In genomic region chr17:44636562-44636961, GRCh38 we compare ENCODE assay signal across 7 cellular contexts. TPM values are rescaled to one million over a fixed set of nuclear protein-coding genes. Genes with fewer than 3 reads are reported as not detected.
DNase-seq lines count a peak whose midpoint lies in the region; ATAC-seq and TF ChIP-seq lines count a peak whose summit lies in the region.

No MANE protein-coding gene starts in this region.

- no peaks in the 10 kb centered on the region for H3K9me3 Mint-ChIP-seq in chondrocyte (ENCODE audit: low read depth)
- H3K9me3 Mint-ChIP-seq in CD8-positive, alpha-beta memory T cell: no peaks in the 10 kb centered on the region

- CTCF ChIA-PET in CD8-positive, alpha-beta memory T cell (lab: Charles Lee): interaction anchor here (0.7 kb wide), 1 partner anchor 103 kb away, joined by 4 read pairs; no protein-coding TSS in a partner anchor

- peaks cover 3% of the 10 kb centered on the region for H3K4me1 Mint-ChIP-seq in chondrocyte (ENCODE audit: low read depth)
- H3K4me1 Mint-ChIP-seq in CD8-positive, alpha-beta memory T cell: no peaks in the 10 kb centered on the region

- H3K36me3 Mint-ChIP-seq in chondrocyte (ENCODE audit: low read depth): no peaks in the 10 kb centered on the region
- no peaks in the 10 kb centered on the region for H3K36me3 Mint-ChIP-seq in CD8-positive, alpha-beta memory T cell

- no peaks in the 10 kb centered on the region for H3K36me3 ChIP-seq in GM23248 (ENCODE audit: low read depth)
- H3K36me3 ChIP-seq in CD8-positive, alpha-beta memory T cell (ENCODE audit: insufficient read depth, low read length): no peaks in the 10 kb centered on the region

- no peak overlapping the region for H3K4me2 ChIP-seq in GM23248 (ENCODE audit: unreplicated experiment)

- H3K27ac Mint-ChIP-seq in chondrocyte (ENCODE audit: unreplicated experiment): no peak overlapping the region
- H3K27ac Mint-ChIP-seq in CD8-positive, alpha-beta memory T cell: no peak overlapping the region

- DNase-seq in GM23248 (peak; percentile 75), NCI-H226 (peak; percentile 32), chondrocyte (ENCODE audit: low spot score) (no peak), middle frontal gyrus (ENCODE audit: extremely low spot score, low spot score) (peak; percentile 15)
- no peak for DNase-seq in CD8-positive, alpha-beta memory T cell
- no peak for DNase-seq in stimulated activated CD4-positive, alpha-beta T cell treated with anti-CD3 and anti-CD28 coated beads, Interleukin-15, amount 100 ng/mL, for 24 hours

- no peaks in the 10 kb centered on the region for H3K27me3 ChIP-seq in GM23248 (replicated peaks; ENCODE audit: insufficient read depth)
- H3K27me3 ChIP-seq in CD8-positive, alpha-beta memory T cell (ENCODE audit: insufficient read depth, low read length, poor library complexity, severe bottlenecking): no peaks in the 10 kb centered on the region

- no peaks in the 10 kb centered on the region for H3K79me2 ChIP-seq in GM23248 (ENCODE audit: insufficient read depth)

- TF ChIP-seq CTCF in chondrocyte (IDR thresholded peaks at IDR 0.05): peak; percentile 95

- no peak for ATAC-seq in GM21447 (IDR thresholded peaks at IDR 0.05; ENCODE audit: unreplicated experiment)

- H3F3A ChIP-seq in GM23248 (ENCODE audit: insufficient read depth): no peaks in the 10 kb centered on the region

- no peaks in the 10 kb centered on the region for H3K9me2 ChIP-seq in GM23248 (ENCODE audit: insufficient read depth)

- H3K9ac ChIP-seq in GM23248: no peak overlapping the region

- no peak overlapping the region for H2AFZ ChIP-seq in GM23248

- in situ Hi-C loops in GM23248 (cut with MboI): loop anchor here (10.0 to 25.0 kb wide), 2 partner anchors 102 to 424 kb away; partner anchors contain the start of gene UBTF

- H3K27ac ChIP-seq in GM23248: no peak overlapping the region
- H3K27ac ChIP-seq in CD8-positive, alpha-beta memory T cell (ENCODE audit: low read depth, low read length): no peak overlapping the region

- no peak overlapping the region for H3K4me3 Mint-ChIP-seq in chondrocyte (ENCODE audit: unreplicated experiment)
- H3K4me3 Mint-ChIP-seq in CD8-positive, alpha-beta memory T cell: no peak overlapping the region

- H3K9me3 ChIP-seq in GM23248 (ENCODE audit: low read depth): no peaks in the 10 kb centered on the region
- H3K9me3 ChIP-seq in CD8-positive, alpha-beta memory T cell (ENCODE audit: low read length): no peaks in the 10 kb centered on the region

- POLR2A ChIA-PET in CD8-positive, alpha-beta memory T cell (lab: Charles Lee): no interaction called here

- no peaks in the 10 kb centered on the region for H4K20me1 ChIP-seq in GM23248 (ENCODE audit: insufficient read depth)

- 0 to 11% methylated on average over 1 of the region's 1 CpG for WGBS in GM23248 (ENCODE audit: low coverage in 1 of 2, low lambda C conversion rate in 2 of 2, missing lambda C conversion rate in 2 of 2), 2 experiments

- H3K4me1 ChIP-seq in GM23248 (ENCODE audit: insufficient read depth): no peaks in the 10 kb centered on the region
- no peaks in the 10 kb centered on the region for H3K4me1 ChIP-seq in CD8-positive, alpha-beta memory T cell (ENCODE audit: insufficient read depth, low read length)

- H3K27me3 Mint-ChIP-seq in chondrocyte (ENCODE audit: low read depth): no peaks in the 10 kb centered on the region
- H3K27me3 Mint-ChIP-seq in CD8-positive, alpha-beta memory T cell: peaks cover 19 to 41% of the 10 kb centered on the region in 2 donors

- H3K4me3 ChIP-seq in GM23248: no peak overlapping the region
- H3K4me3 ChIP-seq in CD8-positive, alpha-beta memory T cell (ENCODE audit: low read length): no peak overlapping the region

RNA-seq across cellular contexts. Expression of gene MEIOC, which starts 19.7 kb away (rescaled TPM):
- total RNA-seq in GM23248 (2014; rRNA removed; shearing (Covaris generic)): not detected in 2 replicates
- 0.34 and 0.65 TPM in 2 replicates for polyA plus RNA-seq in GM23248 (2016; fragmentation: Nextera tagmentation; extraction: Ambion mirVana)
- total RNA-seq in chondrocyte: 0.31 to 0.32 TPM (median 0.31 TPM) in 3 replicates
- total RNA-seq in CD8-positive, alpha-beta memory T cell: under 1 TPM; 0.16 to 0.31 TPM
- polyA plus RNA-seq in CD8-positive, alpha-beta memory T cell: 0.09 TPM

RNA-seq across cellular contexts. Expression of gene CCDC43, which starts 53.0 kb away (rescaled TPM):
- 25.7 and 31.0 TPM in 2 replicates for total RNA-seq in GM23248 (2014; rRNA removed; shearing (Covaris generic))
- 33.7 and 34.9 TPM in 2 replicates for polyA plus RNA-seq in GM23248 (2016; fragmentation: Nextera tagmentation; extraction: Ambion mirVana)
- 13.5 to 24.1 TPM (median 15.9 TPM) in 3 replicates for total RNA-seq in chondrocyte
- total RNA-seq in CD8-positive, alpha-beta memory T cell: 10 to 100 TPM; 30.6 to 30.9 TPM
- polyA plus RNA-seq in CD8-positive, alpha-beta memory T cell: 13.0 TPM

Comparison
In these comparisons a context has a peak if more than half of its experiments do, and no peak if none do; other contexts are left out.
1. DNase-seq: peak in GM23248 (single experiment), NCI-H226 (single experiment) and middle frontal gyrus (single experiment); none in chondrocyte (single experiment), CD8-positive, alpha-beta memory T cell (0 of 5) and stimulated activated CD4-positive, alpha-beta T cell treated with anti-CD3 and anti-CD28 coated beads, Interleukin-15, amount 100 ng/mL, for 24 hours (single experiment).